Comparison of ENCODE assay signal across 8 cellular contexts in the genomic region with DNA sequence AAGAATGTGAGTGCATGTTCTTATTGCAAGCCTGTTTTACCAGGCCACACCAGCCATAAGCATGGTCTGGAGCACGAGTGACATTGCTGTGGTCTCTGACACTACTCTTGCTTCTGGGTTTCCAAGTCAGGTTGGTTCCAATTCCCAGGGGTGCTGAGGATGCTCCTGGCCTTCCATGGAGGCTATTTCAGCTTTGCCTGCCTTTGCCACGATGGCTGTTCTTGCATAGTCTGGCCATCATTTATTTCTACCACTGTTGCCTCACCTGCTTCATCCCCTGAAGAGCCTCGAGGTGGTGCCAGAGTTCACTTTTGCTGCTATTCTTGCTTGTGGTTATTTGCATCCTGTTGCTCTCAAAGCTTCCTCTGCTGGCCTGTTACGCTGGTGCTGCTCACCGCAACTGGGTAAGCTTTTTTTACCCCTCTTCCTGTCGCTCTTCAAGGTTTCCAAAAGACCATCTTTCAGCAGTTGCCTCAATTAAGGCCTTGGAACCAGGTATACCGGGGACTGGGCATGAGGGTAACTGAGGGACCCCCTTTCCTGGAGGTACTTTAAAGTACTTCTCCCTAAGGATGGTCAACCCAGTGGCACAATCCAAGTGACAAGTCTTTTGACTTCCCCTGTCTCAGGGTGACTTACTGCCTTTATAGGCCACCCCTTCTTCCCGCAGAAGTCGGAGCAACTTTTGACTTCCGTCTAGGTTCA.
DNase-seq lines count a peak whose midpoint lies in the region; ATAC-seq and TF ChIP-seq lines count a peak whose summit lies in the region.

No MANE protein-coding gene starts in this region.

- 48 to 73% (median 61%) methylated on average over 10 of the region's 10 CpGs for WGBS in heart left ventricle, 4 donors
- WGBS in smooth muscle cell (ENCODE audit: low lambda C conversion rate), result 53% methylated on average over 10 of the region's 10 CpGs

- ATAC-seq in GM19395 (IDR thresholded peaks at IDR 0.05; ENCODE audit: unreplicated experiment) (peak; percentile 100), HG03442 (IDR thresholded peaks at IDR 0.05; ENCODE audit: unreplicated experiment) (peak; percentile 100), heart left ventricle (peak in 3 of 4 donors; percentile 78 to 88 (median 87))

- H3K4me3 ChIP-seq in Caco-2 (ENCODE audit: low read depth, low read length), result no peak overlapping the region
- H3K4me3 ChIP-seq in heart left ventricle, result peak overlapping the region in 1 of 12 donors; percentile 26
- H3K4me3 ChIP-seq in smooth muscle cell, result no peak overlapping the region

- CTCF ChIA-PET in Caco-2 (lab: Charles Lee), result interaction anchor here (0.6 to 2.2 kb wide), 4 partner anchors 214 to 429 kb away, joined by 3 to 9 read pairs (median 7); a partner anchor contains a TSS

- H3K27me3 ChIP-seq in Caco-2 (replicated peaks; ENCODE audit: control insufficient read depth, insufficient read depth, low read length), result no peaks in the 10 kb centered on the region
- H3K27me3 ChIP-seq in heart left ventricle, result no peaks in the 10 kb centered on the region
- no peaks in the 10 kb centered on the region for H3K27me3 ChIP-seq in smooth muscle cell (ENCODE audit: low read depth)

- peak; percentile 72 to 80 for TF ChIP-seq CTCF in Caco-2 (IDR thresholded peaks at IDR 0.05; ENCODE audit: insufficient read depth in 1 of 2, low read depth in 1 of 2, low read length in 1 of 2, severe bottlenecking in 1 of 2, unreplicated experiment in 1 of 2)
- TF ChIP-seq CTCF in heart left ventricle (IDR thresholded peaks at IDR 0.05), result peak; percentile 17 to 72 (median 62)
- TF ChIP-seq CTCF in smooth muscle cell (IDR thresholded peaks at IDR 0.05; ENCODE audit: borderline replicate concordance, insufficient read depth, poor library complexity, severe bottlenecking), result peak; percentile 55

- no peaks in the 10 kb centered on the region for H3K36me3 ChIP-seq in Caco-2 (ENCODE audit: control insufficient read depth, insufficient read depth, low read length)
- peaks cover 0 to 13% (median 0%) of the 10 kb centered on the region in 9 donors for H3K36me3 ChIP-seq in heart left ventricle
- H3K36me3 ChIP-seq in smooth muscle cell (ENCODE audit: low read depth), result no peaks in the 10 kb centered on the region

- no peaks in the 10 kb centered on the region for H3K4me1 ChIP-seq in Caco-2
- H3K4me1 ChIP-seq in heart left ventricle, result peaks cover 0 to 6% (median 0%) of the 10 kb centered on the region in 12 donors
- no peaks in the 10 kb centered on the region for H3K4me1 ChIP-seq in smooth muscle cell (ENCODE audit: low read depth)

- no peak overlapping the region for H3K4me3 Mint-ChIP-seq in Caco-2 (ENCODE audit: unreplicated experiment)
- H3K4me3 Mint-ChIP-seq in activated T-helper 2 cell treated with anti-CD3 and anti-CD28 coated beads, Interferon-gamma antibody, Interleukin-2, Interleukin-4, amounts not matched to agents 10 μg/mL and 5 μg/mL and 100 μg/mL, durations not matched to agents 14 hours and 24 hours and 36 hours (ENCODE audit: low read depth), result peak overlapping the region; percentile 65

- DNase-seq in Caco-2 (peak; percentile 56 to 62), RPMI7951 (ENCODE audit: low read depth) (peak; percentile 68), heart left ventricle (peak in 2 of 5 donors; percentile 25 to 40), smooth muscle cell (lab: John Stamatoyannopoulos, UW; ENCODE audit: unreplicated experiment) (no peak), inferior parietal cortex (ENCODE audit: extremely low spot score) (no peak)
- DNase-seq in activated T-helper 2 cell treated with anti-CD3 and anti-CD28 coated beads, Interferon-gamma antibody, Interleukin-2, Interleukin-4, amounts not matched to agents 10 μg/mL and 5 μg/mL and 100 μg/mL, durations not matched to agents 14 hours and 24 hours and 36 hours (ENCODE audit: low spot score), result peak; percentile 76

- H3K27ac ChIP-seq in heart left ventricle (peak overlapping the region in 1 of 12 donors; percentile 70), smooth muscle cell (ENCODE audit: low read depth) (no peak overlapping the region)

- intact Hi-C loops in Caco-2 (cut with micrococcal nuclease; ENCODE audit: unreplicated experiment) (loop anchor here (1.0 to 10.0 kb wide), 3 partner anchors 185 to 429 kb away; a partner anchor contains a TSS), heart left ventricle (cut with DNase I) (loop anchor here in 9 of 10 donors (2.0 to 10.0 kb wide), 4 partner anchors 333 to 335 kb away; no protein-coding TSS in a partner anchor)
- intact Hi-C loops in activated T-helper 2 cell treated with anti-CD3 and anti-CD28 coated beads, Interferon-gamma antibody, Interleukin-2, Interleukin-4, amounts not matched to agents 10 μg/mL and 5 μg/mL and 100 μg/mL, durations not matched to agents 14 hours and 24 hours and 36 hours (cut with micrococcal nuclease), result loop anchor here (1.0 to 5.0 kb wide), 5 partner anchors 48 to 429 kb away; a partner anchor contains a TSS

- no peaks in the 10 kb centered on the region for H3K36me3 Mint-ChIP-seq in Caco-2 (ENCODE audit: insufficient read depth, unreplicated experiment)
- H3K36me3 Mint-ChIP-seq in activated T-helper 2 cell treated with anti-CD3 and anti-CD28 coated beads, Interferon-gamma antibody, Interleukin-2, Interleukin-4, amounts not matched to agents 10 μg/mL and 5 μg/mL and 100 μg/mL, durations not matched to agents 14 hours and 24 hours and 36 hours (ENCODE audit: low read depth), result peaks cover 19% of the 10 kb centered on the region

- no peak overlapping the region for H3K4me2 ChIP-seq in smooth muscle cell

- no peaks in the 10 kb centered on the region for H3K79me2 ChIP-seq in smooth muscle cell (ENCODE audit: low read depth)

- no peak overlapping the region for H2AFZ ChIP-seq in smooth muscle cell (ENCODE audit: low read depth)

- H3K9ac ChIP-seq in smooth muscle cell (ENCODE audit: low read depth), result no peak overlapping the region

- H3K4me1 Mint-ChIP-seq in Caco-2 (ENCODE audit: low read depth, unreplicated experiment), result no peaks in the 10 kb centered on the region
- H3K4me1 Mint-ChIP-seq in activated T-helper 2 cell treated with anti-CD3 and anti-CD28 coated beads, Interferon-gamma antibody, Interleukin-2, Interleukin-4, amounts not matched to agents 10 μg/mL and 5 μg/mL and 100 μg/mL, durations not matched to agents 14 hours and 24 hours and 36 hours (ENCODE audit: low read depth), result peaks cover 40% of the 10 kb centered on the region

- no peaks in the 10 kb centered on the region for H3K27me3 Mint-ChIP-seq in Caco-2 (ENCODE audit: insufficient read depth, unreplicated experiment)
- no peaks in the 10 kb centered on the region for H3K27me3 Mint-ChIP-seq in activated T-helper 2 cell treated with anti-CD3 and anti-CD28 coated beads, Interferon-gamma antibody, Interleukin-2, Interleukin-4, amounts not matched to agents 10 μg/mL and 5 μg/mL and 100 μg/mL, durations not matched to agents 14 hours and 24 hours and 36 hours (ENCODE audit: low read depth)

- H3F3A ChIP-seq in smooth muscle cell (ENCODE audit: low read depth), result no peaks in the 10 kb centered on the region

- no peak overlapping the region for H3K27ac Mint-ChIP-seq in Caco-2 (ENCODE audit: unreplicated experiment)
- H3K27ac Mint-ChIP-seq in activated T-helper 2 cell treated with anti-CD3 and anti-CD28 coated beads, Interferon-gamma antibody, Interleukin-2, Interleukin-4, amounts not matched to agents 10 μg/mL and 5 μg/mL and 100 μg/mL, durations not matched to agents 14 hours and 24 hours and 36 hours, result peak overlapping the region; percentile 93

- no TSS peak for BruUV-seq in Caco-2 (replicated peaks; lab: Mats Ljungman, UMichigan)

- peaks cover under 1% of the 10 kb centered on the region for H3K9me3 Mint-ChIP-seq in Caco-2 (ENCODE audit: unreplicated experiment)
- peaks cover 4% of the 10 kb centered on the region for H3K9me3 Mint-ChIP-seq in activated T-helper 2 cell treated with anti-CD3 and anti-CD28 coated beads, Interferon-gamma antibody, Interleukin-2, Interleukin-4, amounts not matched to agents 10 μg/mL and 5 μg/mL and 100 μg/mL, durations not matched to agents 14 hours and 24 hours and 36 hours

- POLR2A ChIA-PET in Caco-2 (lab: Charles Lee), result no interaction called here

- H3K9me3 ChIP-seq in Caco-2, result no peaks in the 10 kb centered on the region; the same call in 1 of the 2 replicates
- H3K9me3 ChIP-seq in heart left ventricle, result no peaks in the 10 kb centered on the region
- H3K9me3 ChIP-seq in smooth muscle cell (replicated peaks; ENCODE audit: low read depth), result no peaks in the 10 kb centered on the region

- H4K20me1 ChIP-seq in smooth muscle cell (ENCODE audit: low read depth), result no peaks in the 10 kb centered on the region

- TF ChIP-seq POLR2A in heart left ventricle (IDR thresholded peaks at IDR 0.05), result no peak

Comparison
In these comparisons a context has a peak if more than half of its experiments do, and no peak if none do; other contexts are left out.
1. DNase-seq: peak in Caco-2 (2 of 2), RPMI7951 (single experiment) and activated T-helper 2 cell treated with anti-CD3 and anti-CD28 coated beads, Interferon-gamma antibody, Interleukin-2, Interleukin-4, amounts not matched to agents 10 μg/mL and 5 μg/mL and 100 μg/mL, durations not matched to agents 14 hours and 24 hours and 36 hours (single experiment); none in smooth muscle cell (single experiment) and inferior parietal cortex (single experiment).
2. Peak in every context shown above with its lines, with median percentiles within 50 percentile points of each other: CTCF ChIP-seq and ATAC-seq.